In the genomic region with DNA sequence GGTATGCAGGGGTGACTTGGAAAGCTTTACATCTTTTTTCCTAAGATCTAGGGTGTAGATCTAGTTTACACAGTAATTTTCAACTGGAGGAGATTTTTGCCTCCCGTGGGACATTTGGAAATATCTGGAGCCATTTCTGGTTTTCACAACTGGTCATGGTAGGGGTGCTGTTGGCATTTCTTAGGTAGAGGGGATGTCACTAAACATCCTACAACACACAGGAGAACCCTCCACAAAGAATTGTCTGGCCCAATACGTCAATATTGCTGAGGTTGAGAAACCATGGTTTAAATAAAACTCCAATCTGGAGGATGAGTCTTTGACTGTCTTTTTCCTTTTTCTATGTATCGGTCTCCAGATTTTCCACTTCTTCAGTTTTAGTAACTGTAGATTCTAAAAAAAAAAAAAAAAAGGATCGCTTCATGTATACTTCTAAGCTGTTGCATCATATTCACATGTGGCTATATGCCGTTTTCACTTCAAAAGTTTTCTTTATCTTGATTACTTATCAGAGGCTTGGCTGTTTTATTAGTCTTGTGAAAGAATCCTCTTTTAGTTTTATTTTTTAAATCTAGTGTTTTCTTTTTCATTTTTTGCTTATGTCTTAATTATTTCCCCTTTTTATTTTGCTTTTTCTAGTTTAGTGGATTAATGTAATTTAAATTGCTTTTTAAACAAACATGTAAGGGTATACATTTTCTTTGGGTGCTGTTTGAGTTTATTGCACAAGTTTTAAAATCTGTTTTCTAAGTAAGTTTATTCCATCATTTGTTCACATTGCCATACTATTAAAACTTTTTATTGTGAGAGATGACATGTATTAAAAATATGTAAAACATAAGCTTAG, we compare ENCODE assay signal across 13 cellular contexts.
"Had no signal": no experiment of that assay in that cellular context is flagged by ENCODE, and none has a peak within 500 bp of the region (broad histone marks: within the 10 kb centered on the region; RNA-seq: fewer than 3 reads in every experiment).

No MANE protein-coding gene starts in this region.

- H3K27me3 Mint-ChIP-seq: activated CD4-positive, alpha-beta memory T cell treated with anti-CD3 and anti-CD28 coated beads for 36 hours; naive thymus-derived CD4-positive, alpha-beta T cell had no signal

- H3K27ac ChIP-seq: esophagus squamous epithelium, gastrocnemius medialis, heart right ventricle, skin epidermis, tibial nerve had no signal

- H3K4me3 ChIP-seq: esophagus squamous epithelium, gastrocnemius medialis, heart right ventricle, lung, skin epidermis, tibial nerve had no signal

- DNase-seq: activated CD4-positive, alpha-beta memory T cell treated with anti-CD3 and anti-CD28 coated beads for 36 hours; activated CD8-positive, alpha-beta memory T cell treated with anti-CD3 and anti-CD28 coated beads, Interleukin-2, amount 50 U/mL, for 4 hours; activated naive CD4-positive, alpha-beta T cell treated with Interleukin-2 at 50 U/mL for 16 hours; esophagus squamous epithelium; gastrocnemius medialis; heart right ventricle; naive thymus-derived CD4-positive, alpha-beta T cell; SW 1271 had no signal

- H3K9me3 Mint-ChIP-seq: activated CD4-positive, alpha-beta memory T cell treated with anti-CD3 and anti-CD28 coated beads for 36 hours; activated T-helper 1 cell treated with anti-CD3 and anti-CD28 coated beads, Interleukin-12 subunit alpha, Interleukin-12 subunit beta, Interleukin-2, Interleukin-4 antibody, amounts not matched to agents 30 ng/mL and 10 ng/mL and 1 ng/mL, durations not matched to agents 14 hours and 24 hours and 36 hours; naive thymus-derived CD4-positive, alpha-beta T cell; T-helper 2 cell treated with Interferon-gamma antibody and Interleukin-4, amounts not matched to agents 5 μg/mL and 100 μg/mL, for 36 hours had no signal

- H3K9me3 ChIP-seq: esophagus squamous epithelium, gastrocnemius medialis, heart right ventricle, tibial nerve had no signal

- H3K4me1 ChIP-seq: esophagus squamous epithelium, gastrocnemius medialis had no signal

- H3K36me3 ChIP-seq: gastrocnemius medialis had no signal

- ATAC-seq: gastrocnemius medialis; heart right ventricle; naive thymus-derived CD4-positive, alpha-beta T cell had no signal

- H3K27me3 ChIP-seq: esophagus squamous epithelium, gastrocnemius medialis, heart right ventricle, tibial nerve had no signal

- H3K4me3 Mint-ChIP-seq: activated CD4-positive, alpha-beta memory T cell treated with anti-CD3 and anti-CD28 coated beads for 36 hours; activated T-helper 1 cell treated with anti-CD3 and anti-CD28 coated beads, Interleukin-12 subunit alpha, Interleukin-12 subunit beta, Interleukin-2, Interleukin-4 antibody, amounts not matched to agents 30 ng/mL and 10 ng/mL and 1 ng/mL, durations not matched to agents 14 hours and 24 hours and 36 hours; naive thymus-derived CD4-positive, alpha-beta T cell; T-helper 2 cell treated with Interferon-gamma antibody and Interleukin-4, amounts not matched to agents 5 μg/mL and 100 μg/mL, for 36 hours had no signal

- H3K27ac Mint-ChIP-seq: activated CD4-positive, alpha-beta memory T cell treated with anti-CD3 and anti-CD28 coated beads for 36 hours; activated T-helper 1 cell treated with anti-CD3 and anti-CD28 coated beads, Interleukin-12 subunit alpha, Interleukin-12 subunit beta, Interleukin-2, Interleukin-4 antibody, amounts not matched to agents 30 ng/mL and 10 ng/mL and 1 ng/mL, durations not matched to agents 14 hours and 24 hours and 36 hours; naive thymus-derived CD4-positive, alpha-beta T cell; T-helper 2 cell treated with Interferon-gamma antibody and Interleukin-4, amounts not matched to agents 5 μg/mL and 100 μg/mL, for 36 hours had no signal
